ENCODE assay signal across 7 cellular contexts in the genomic region with DNA sequence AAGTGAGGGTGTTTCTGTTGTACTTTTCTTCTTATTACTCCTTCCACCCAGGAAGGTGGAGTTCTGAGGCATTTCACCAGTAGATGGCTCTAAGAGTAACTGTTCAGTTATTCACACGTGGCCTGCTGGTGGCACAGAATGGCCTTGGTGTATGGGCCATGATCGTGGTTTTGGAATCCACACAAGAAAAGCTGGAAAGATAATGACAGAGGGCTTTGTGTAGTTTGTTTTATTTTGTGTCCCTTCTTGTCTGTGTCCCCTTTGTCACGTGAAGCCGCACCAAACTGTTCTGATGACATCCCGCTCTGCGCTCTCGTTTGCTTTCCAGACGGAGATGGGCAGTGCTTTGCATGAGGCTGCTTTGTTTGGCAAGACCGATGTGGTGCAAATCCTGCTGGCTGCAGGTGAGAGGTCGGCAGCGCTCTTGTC.
A peak's percentile ranks its signal among the peaks of the same experiment; 100 is the strongest.
DNase-seq lines count a peak whose midpoint lies in the region; ATAC-seq and TF ChIP-seq lines count a peak whose summit lies in the region.

No MANE protein-coding gene starts in this region.

- peak; percentile 30 for TF ChIP-seq CTCF in GM12864 (IDR thresholded peaks at IDR 0.05; ENCODE audit: low read depth, low read length, missing control alignments)
- peak; percentile 31 for TF ChIP-seq CTCF in NB4 (IDR thresholded peaks at IDR 0.05; ENCODE audit: low read depth, low read length)
- no peak for TF ChIP-seq CTCF in endothelial cell (IDR thresholded peaks at IDR 0.05; ENCODE audit: unreplicated experiment)

- peak overlapping the region; percentile 20 for H3K4me3 Mint-ChIP-seq in endothelial cell (ENCODE audit: unreplicated experiment)

- no peak overlapping the region for H3K4me3 ChIP-seq in GM12864 (ENCODE audit: low read depth, low read length)
- H3K4me3 ChIP-seq in NB4 (ENCODE audit: low read depth, low read length), result no peak overlapping the region

- no peak overlapping the region for H3K27ac Mint-ChIP-seq in endothelial cell (ENCODE audit: unreplicated experiment)

- H3K27me3 Mint-ChIP-seq in endothelial cell (ENCODE audit: unreplicated experiment), result peaks cover 2% of the 10 kb centered on the region

- ATAC-seq in HG03045 (IDR thresholded peaks at IDR 0.05; ENCODE audit: unreplicated experiment), result no peak
- no peak for ATAC-seq in HG03520 (IDR thresholded peaks at IDR 0.05; ENCODE audit: unreplicated experiment)

- H3K9me3 Mint-ChIP-seq in endothelial cell (ENCODE audit: unreplicated experiment), result no peaks in the 10 kb centered on the region

- no peak for TF ChIP-seq POLR2A in NB4 (IDR thresholded peaks at IDR 0.05; ENCODE audit: extremely low read depth, insufficient read length)

- H3K4me1 Mint-ChIP-seq in endothelial cell (ENCODE audit: unreplicated experiment), result peaks cover 13% of the 10 kb centered on the region

- H3K36me3 Mint-ChIP-seq in endothelial cell (ENCODE audit: low read depth, unreplicated experiment), result peaks cover 4% of the 10 kb centered on the region

- DNase-seq in GM12864 (ENCODE audit: low read depth) (no peak), NB4 (ENCODE audit: low read depth) (peak; percentile 51), endothelial cell (ENCODE audit: low spot score) (no peak), pons (ENCODE audit: low spot score) (peak; percentile 88), GOT3 (lab: John Stamatoyannopoulos, UW) (no peak)

Comparison
In these comparisons a context has a peak if more than half of its experiments do, and no peak if none do; other contexts are left out.
1. DNase-seq: peak in NB4 (single experiment) and pons (single experiment); none in GM12864 (single experiment), endothelial cell (single experiment) and GOT3 (single experiment).